20 cellular contexts compared by ENCODE assay signal in the genomic region with DNA sequence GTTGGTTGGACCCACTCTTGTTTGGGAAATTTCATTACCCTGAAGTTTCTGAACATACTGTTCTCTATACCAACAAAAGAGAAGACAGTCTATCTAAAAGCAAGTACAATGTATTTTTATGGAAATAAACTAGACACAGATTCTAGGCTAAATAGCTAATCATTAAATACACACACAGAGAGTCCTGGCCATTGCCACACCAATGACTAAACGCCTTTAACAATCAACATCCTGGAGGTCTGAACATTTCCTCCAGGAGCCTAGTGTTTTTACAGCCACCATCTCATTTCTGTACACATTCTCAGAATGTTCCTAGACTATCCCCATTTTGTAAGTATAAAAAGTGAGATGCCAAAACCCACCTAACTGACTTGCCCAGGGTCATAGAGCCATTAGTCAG.
DNase-seq lines count a peak whose midpoint lies in the region; ATAC-seq, FAIRE-seq and TF ChIP-seq lines count a peak whose summit lies in the region.
"Had no signal": no experiment of that assay in that cellular context is flagged by ENCODE, and none has a peak within 500 bp of the region (broad histone marks: within the 10 kb centered on the region; RNA-seq: fewer than 3 reads in every experiment).

No MANE protein-coding gene starts in this region.

- H3K4me2 ChIP-seq in hepatocyte (no peak overlapping the region), neural progenitor cell (no peak overlapping the region)

- peaks cover 2% of the 10 kb centered on the region for H3K27me3 Mint-ChIP-seq in neural progenitor cell (ENCODE audit: insufficient read depth, low read depth)
- H3K27me3 Mint-ChIP-seq: CD4-positive, alpha-beta T cell had no signal

- H3K9me3 ChIP-seq in hepatocyte (ENCODE audit: low read depth) = no peaks in the 10 kb centered on the region
- H3K9me3 ChIP-seq in neural progenitor cell (ENCODE audit: low read depth) = no peaks in the 10 kb centered on the region

- H4K20me1 ChIP-seq in hepatocyte (ENCODE audit: insufficient read depth, poor library complexity, severe bottlenecking) = no peaks in the 10 kb centered on the region
- no peaks in the 10 kb centered on the region for H4K20me1 ChIP-seq in neural progenitor cell (ENCODE audit: low read depth)

- in situ Hi-C loops in KBM-7 (cut with MboI; ENCODE audit: low pct_unique_long_range_greater_than_20kb, low sequenced_read_pairs) = no loop called here

- H3K27me3 ChIP-seq in hepatocyte (no peaks in the 10 kb centered on the region), neural progenitor cell (no peaks in the 10 kb centered on the region)

- peak; percentile 8 for DNase-seq in RCC 7860 (ENCODE audit: low spot score)
- DNase-seq in epithelial cell of prostate (ENCODE audit: low read depth, low spot score) = no peak
- no peak for DNase-seq in hepatocyte (ENCODE audit: low spot score)
- DNase-seq in neural progenitor cell (ENCODE audit: low spot score) = no peak
- no peak for DNase-seq in KBM-7
- DNase-seq in NCI-H2196 (lab: John Stamatoyannopoulos, UW; ENCODE audit: unreplicated experiment) = no peak
- DNase-seq in D721Med (ENCODE audit: insufficient read length, low spot score) = no peak
- DNase-seq: C1 segment of cervical spinal cord; CD4-positive, alpha-beta T cell; DMS153; DMS79 treated with DMSO at 0.1 percent for 48 hours; EL; GOT3; H9 had no signal

- H3K4me1 Mint-ChIP-seq in neural progenitor cell = no peaks in the 10 kb centered on the region
- H3K4me1 Mint-ChIP-seq: B cell had no signal

- H3K4me3 Mint-ChIP-seq in neural progenitor cell = no peak overlapping the region
- H3K4me3 Mint-ChIP-seq: B cell; CD4-positive, alpha-beta T cell; H9 had no signal

- H2AFZ ChIP-seq in hepatocyte (no peak overlapping the region), neural progenitor cell (replicated peaks) (no peak overlapping the region)

- H3K4me1 ChIP-seq in hepatocyte (ENCODE audit: insufficient read depth) = peaks cover 5% of the 10 kb centered on the region
- H3K4me1 ChIP-seq in neural progenitor cell = no peaks in the 10 kb centered on the region

- TF ChIP-seq CTCF in hepatocyte (IDR thresholded peaks at IDR 0.05; ENCODE audit: poor library complexity) (no peak), neural progenitor cell (IDR thresholded peaks at IDR 0.05) (no peak), D721Med (IDR thresholded peaks at IDR 0.05; ENCODE audit: insufficient read depth, missing control alignments) (no peak)

- H3F3A ChIP-seq in neural progenitor cell (ENCODE audit: low read depth) = no peaks in the 10 kb centered on the region

- no peak overlapping the region for H3K4me3 ChIP-seq in hepatocyte
- H3K4me3 ChIP-seq in neural progenitor cell = no peak overlapping the region

- H3K27ac Mint-ChIP-seq in neural progenitor cell = peak overlapping the region; percentile 33
- H3K27ac Mint-ChIP-seq: B cell; CD4-positive, alpha-beta T cell had no signal

- H3K9ac ChIP-seq in neural progenitor cell = no peak overlapping the region

- H3K27ac ChIP-seq in epithelial cell of prostate (peak overlapping the region; percentile 7), hepatocyte (peak overlapping the region; percentile 71), neural progenitor cell (no peak overlapping the region)

- ATAC-seq in HG02571 (IDR thresholded peaks at IDR 0.05; ENCODE audit: unreplicated experiment) = no peak

- WGBS in hepatocyte (ENCODE audit: low lambda C conversion rate, missing lambda C conversion rate) = 68% methylated on average over 1 of the region's 1 CpG

- no peaks in the 10 kb centered on the region for H3K9me2 ChIP-seq in hepatocyte (replicated peaks; ENCODE audit: insufficient read depth)

- H3K36me3 ChIP-seq in hepatocyte (replicated peaks; ENCODE audit: insufficient read depth, low read depth) (no peaks in the 10 kb centered on the region), neural progenitor cell (no peaks in the 10 kb centered on the region)

- H3K79me2 ChIP-seq in hepatocyte = no peaks in the 10 kb centered on the region
- H3K79me2 ChIP-seq in neural progenitor cell (ENCODE audit: low read depth) = no peaks in the 10 kb centered on the region

- H3K9me3 Mint-ChIP-seq in neural progenitor cell = no peaks in the 10 kb centered on the region
- H3K9me3 Mint-ChIP-seq: CD4-positive, alpha-beta T cell; H9 had no signal

- FAIRE-seq in RCC 7860 (lab: Jason Lieb, UNC) (no peak), D721Med (lab: Jason Lieb, UNC) (no peak)
- FAIRE-seq: A204.1, G401.6, GM12892, GM19239 had no signal

- no peaks in the 10 kb centered on the region for H3K36me3 Mint-ChIP-seq in neural progenitor cell
